ENCODE assay signal across 10 cellular contexts in the genomic region with DNA sequence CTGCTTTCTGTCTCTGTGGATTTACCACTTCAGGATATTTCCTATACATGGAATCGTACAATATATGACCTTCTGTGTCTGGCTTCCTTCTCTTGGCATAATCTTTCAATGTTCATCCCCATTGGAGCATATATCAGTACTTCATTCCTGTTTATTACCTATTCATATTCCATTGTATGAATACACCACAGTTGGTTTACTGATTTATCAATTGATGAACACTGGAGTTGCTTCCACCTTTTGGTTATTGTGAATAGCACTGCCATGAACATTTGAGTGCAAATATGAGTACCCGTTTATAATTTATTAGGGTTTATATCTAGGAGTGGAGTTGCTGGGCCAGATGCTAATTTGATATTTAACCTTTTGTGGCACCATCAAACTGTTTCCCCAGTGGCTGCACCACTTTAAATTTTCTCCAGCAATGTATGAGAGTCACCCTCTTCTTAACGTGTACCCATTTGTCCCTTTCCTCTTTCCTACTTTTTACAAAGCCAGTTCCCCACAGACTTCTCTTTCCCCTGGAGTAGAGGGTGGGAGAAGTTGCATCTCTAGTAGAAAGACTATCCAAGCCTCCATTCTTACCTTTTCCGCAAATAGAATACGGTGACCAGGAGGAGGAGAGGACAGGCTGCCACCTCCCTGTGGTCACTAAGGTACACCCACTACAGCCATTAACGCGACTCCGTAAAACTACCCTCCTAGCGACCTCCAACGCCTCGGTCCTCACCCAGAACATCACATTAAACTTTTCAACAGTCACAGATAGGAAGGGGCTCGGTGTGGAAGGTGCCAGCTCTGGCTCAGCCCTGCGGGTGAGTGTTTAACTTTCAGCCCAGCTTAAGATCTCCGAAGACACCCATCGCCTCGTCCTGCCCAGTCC. TPM values are rescaled to one million over a fixed set of nuclear protein-coding genes. Genes with fewer than 3 reads are reported as not detected.
DNase-seq lines count a peak whose midpoint lies in the region; ATAC-seq and TF ChIP-seq lines count a peak whose summit lies in the region.
"Had no signal": no experiment of that assay in that cellular context is flagged by ENCODE, and none has a peak within 500 bp of the region (broad histone marks: within the 10 kb centered on the region; RNA-seq: fewer than 3 reads in every experiment).

No MANE protein-coding gene starts in this region.

- intact Hi-C loops in adrenal gland (cut with DNase I) (no loop called here), left lung (cut with DNase I) (no loop called here), transverse colon (cut with DNase I; ENCODE audit: low total_unique reads) (no loop called here)

- DNase-seq in NCI-H510A treated with DMSO at 0.1 percent for 48 hours (lab: John Stamatoyannopoulos, UW) (peak; percentile 67), NCI-H510A (lab: John Stamatoyannopoulos, UW) (no peak), adrenal gland (no peak), left lung (no peak), transverse colon (no peak), OCI-M2 (lab: John Stamatoyannopoulos, UW; ENCODE audit: unreplicated experiment) (no peak)

- ATAC-seq in left lung = peak; percentile 0
- ATAC-seq in GM19035 (IDR thresholded peaks at IDR 0.05; ENCODE audit: unreplicated experiment) = no peak
- ATAC-seq in stimulated activated memory B cell treated with anti-CD40 and anti-IgM and Interleukin-4, amounts not matched to agents 10 μg/mL and 1 μg/mL and 100 μg/mL, for 72 hours = no peak

- no peaks in the 10 kb centered on the region for H3K9me3 Mint-ChIP-seq in stimulated activated memory B cell treated with anti-CD40 and anti-IgM and Interleukin-4, amounts not matched to agents 10 μg/mL and 1 μg/mL and 100 μg/mL, for 72 hours
- H3K9me3 Mint-ChIP-seq: activated naive CD4-positive, alpha-beta T cell treated with anti-CD3 and anti-CD28 coated beads, Interleukin-2, amount 50 U/mL, for 24 hours had no signal

- H3K36me3 ChIP-seq in adrenal gland (replicated peaks in 1 of 2) (no peaks in the 10 kb centered on the region), left lung (no peaks in the 10 kb centered on the region), transverse colon (no peaks in the 10 kb centered on the region)

- H3K27ac ChIP-seq in adrenal gland (peak overlapping the region in 4 of 5 donors; percentile 95 to 99 (median 98)), left lung (peak overlapping the region; percentile 92 to 97), transverse colon (peak overlapping the region; percentile 93 to 99 (median 98))

- no peak overlapping the region for H3K4me3 Mint-ChIP-seq in stimulated activated memory B cell treated with anti-CD40 and anti-IgM and Interleukin-4, amounts not matched to agents 10 μg/mL and 1 μg/mL and 100 μg/mL, for 72 hours
- H3K4me3 Mint-ChIP-seq: activated naive CD4-positive, alpha-beta T cell treated with anti-CD3 and anti-CD28 coated beads, Interleukin-2, amount 50 U/mL, for 24 hours had no signal

- in situ Hi-C loops in transverse colon (cut with MboI; ENCODE audit: low pct_ligation_motif_present in 1 of 4, low pct_unique_long_range_greater_than_20kb in 1 of 4, low sequenced_read_pairs in 3 of 4) = no loop called here

- no peaks in the 10 kb centered on the region for H3K27me3 Mint-ChIP-seq in stimulated activated memory B cell treated with anti-CD40 and anti-IgM and Interleukin-4, amounts not matched to agents 10 μg/mL and 1 μg/mL and 100 μg/mL, for 72 hours
- H3K27me3 Mint-ChIP-seq: activated naive CD4-positive, alpha-beta T cell treated with anti-CD3 and anti-CD28 coated beads, Interleukin-2, amount 50 U/mL, for 24 hours had no signal

- TF ChIP-seq POLR2A in adrenal gland (IDR thresholded peaks at IDR 0.05) (no peak), transverse colon (IDR thresholded peaks at IDR 0.05) (no peak)

- peaks cover 26% of the 10 kb centered on the region for H3K4me1 Mint-ChIP-seq in stimulated activated memory B cell treated with anti-CD40 and anti-IgM and Interleukin-4, amounts not matched to agents 10 μg/mL and 1 μg/mL and 100 μg/mL, for 72 hours

- H3K4me3 ChIP-seq in adrenal gland (peak overlapping the region in 1 of 4 donors; percentile 52), left lung (peak overlapping the region; percentile 33 to 52), transverse colon (peak overlapping the region in 3 of 4 donors; percentile 51 to 74 (median 53))

- TF ChIP-seq EP300 in transverse colon (IDR thresholded peaks at IDR 0.05; ENCODE audit: low read depth) = no peak

- H3K27me3 ChIP-seq in adrenal gland (no peaks in the 10 kb centered on the region), left lung (no peaks in the 10 kb centered on the region), transverse colon (no peaks in the 10 kb centered on the region)

- H3K4me1 ChIP-seq in adrenal gland (replicated peaks in 1 of 2) = peaks cover 36 to 46% of the 10 kb centered on the region in 2 donors
- H3K4me1 ChIP-seq in left lung = peaks cover 29 to 71% of the 10 kb centered on the region in 2 donors
- H3K4me1 ChIP-seq in transverse colon = peaks cover 6 to 76% (median 53%) of the 10 kb centered on the region in 4 donors

- H3K36me3 Mint-ChIP-seq in stimulated activated memory B cell treated with anti-CD40 and anti-IgM and Interleukin-4, amounts not matched to agents 10 μg/mL and 1 μg/mL and 100 μg/mL, for 72 hours = no peaks in the 10 kb centered on the region
- H3K36me3 Mint-ChIP-seq: activated naive CD4-positive, alpha-beta T cell treated with anti-CD3 and anti-CD28 coated beads, Interleukin-2, amount 50 U/mL, for 24 hours had no signal

- no peak overlapping the region for H3K27ac Mint-ChIP-seq in stimulated activated memory B cell treated with anti-CD40 and anti-IgM and Interleukin-4, amounts not matched to agents 10 μg/mL and 1 μg/mL and 100 μg/mL, for 72 hours
- H3K27ac Mint-ChIP-seq: activated naive CD4-positive, alpha-beta T cell treated with anti-CD3 and anti-CD28 coated beads, Interleukin-2, amount 50 U/mL, for 24 hours had no signal

- TF ChIP-seq CTCF in adrenal gland (IDR thresholded peaks at IDR 0.05) (no peak), left lung (IDR thresholded peaks at IDR 0.05) (no peak), transverse colon (IDR thresholded peaks at IDR 0.05) (no peak)

- 15 to 36% (median 23%) methylated on average over 8 to 16 of the region's 16 CpGs for WGBS in adrenal gland, 4 donors
- 37 to 52% methylated on average over 3 to 12 of the region's 16 CpGs for WGBS in transverse colon (ENCODE audit: low coverage in 1 of 2), 2 donors

- H3K9me3 ChIP-seq in adrenal gland (replicated peaks in 1 of 3) (no peaks in the 10 kb centered on the region), left lung (no peaks in the 10 kb centered on the region), transverse colon (no peaks in the 10 kb centered on the region)

RNA-seq across cellular contexts. Expression of gene SCD, which starts 25.6 kb away (rescaled TPM):
- total RNA-seq in adrenal gland (100 to 1,000 TPM; 105 to 734 (median 221) TPM), left lung (100 to 1,000 TPM; 524 to 529 TPM), transverse colon (10 to 100 TPM in 3 of 4 donors, 1 to 10 TPM in 1; 9.2 to 62.1 (median 21.8) TPM)
- polyA plus RNA-seq in adrenal gland = 100 to 1,000 TPM in 2 of 3 donors, 10 to 100 TPM in 1; 44.2 to 979 (median 125) TPM

RNA-seq across cellular contexts. Expression of gene PKD2L1, which starts 42.6 kb away (rescaled TPM):
- total RNA-seq in adrenal gland (not detected), left lung (under 1 TPM in 1 of 2 donors, not detected in 1; 0.37 TPM), transverse colon (1 to 10 TPM in 1 of 4 donors, under 1 TPM in 1, not detected in 2; 0.14 to 1.9 TPM)
- under 1 TPM in 1 of 3 donors, not detected in 2; 0.72 TPM for polyA plus RNA-seq in adrenal gland
- total RNA-seq: pulmonary artery endothelial cell had no signal
